2 cellular contexts compared by ENCODE assay signal in the genomic region with DNA sequence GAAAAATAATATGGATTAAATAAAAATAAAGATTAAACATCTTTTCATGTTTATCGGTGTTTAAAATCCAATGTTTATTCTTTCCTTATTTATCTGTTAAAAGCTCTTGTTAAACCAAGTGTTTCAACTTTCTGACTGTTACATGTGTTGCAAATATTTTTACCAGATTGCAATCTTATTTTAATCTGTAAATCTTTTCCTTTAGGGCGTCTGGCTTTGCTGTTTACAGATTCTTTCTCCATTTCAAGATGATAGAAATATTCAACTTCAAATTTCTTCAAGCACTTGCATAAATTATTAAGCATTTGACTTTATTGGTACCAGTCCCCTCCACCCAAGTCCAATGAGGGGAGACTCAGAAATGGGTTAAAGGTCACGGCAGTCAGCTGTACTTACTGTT.
TF ChIP-seq lines count a peak whose summit lies in the region.

No MANE protein-coding gene starts in this region.

TF ChIP-seq in A549, 52 proteins besides CTCF, POLR2A, EP300 and RAD21 (continued from another document):
- TF ChIP-seq NPAS2 (CRISPR knock-in tag; IDR thresholded peaks at IDR 0.05; ENCODE audit: borderline replicate concordance) (no peak), KDM5A (IDR thresholded peaks at IDR 0.05) (no peak), CHD4 (IDR thresholded peaks at IDR 0.05; ENCODE audit: borderline replicate concordance) (no peak), HOXB13 (CRISPR knock-in tag; IDR thresholded peaks at IDR 0.05; ENCODE audit: low read depth) (no peak), JUNB (IDR thresholded peaks at IDR 0.05) (no peak), ZNF302 (CRISPR knock-in tag; IDR thresholded peaks at IDR 0.05) (no peak)
- TF ChIP-seq, protein P1, sequence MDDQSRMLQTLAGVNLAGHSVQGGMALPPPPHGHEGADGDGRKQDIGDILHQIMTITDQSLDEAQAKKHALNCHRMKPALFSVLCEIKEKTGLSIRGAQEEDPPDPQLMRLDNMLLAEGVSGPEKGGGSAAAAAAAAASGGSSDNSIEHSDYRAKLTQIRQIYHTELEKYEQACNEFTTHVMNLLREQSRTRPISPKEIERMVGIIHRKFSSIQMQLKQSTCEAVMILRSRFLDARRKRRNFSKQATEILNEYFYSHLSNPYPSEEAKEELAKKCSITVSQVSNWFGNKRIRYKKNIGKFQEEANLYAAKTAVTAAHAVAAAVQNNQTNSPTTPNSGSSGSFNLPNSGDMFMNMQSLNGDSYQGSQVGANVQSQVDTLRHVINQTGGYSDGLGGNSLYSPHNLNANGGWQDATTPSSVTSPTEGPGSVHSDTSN (IDR thresholded peaks at IDR 0.05): no peak

TF ChIP-seq in GM23338, 12 proteins besides CTCF, POLR2A, EP300 and RAD21 (continued from another document):
- TF ChIP-seq, protein P2, sequence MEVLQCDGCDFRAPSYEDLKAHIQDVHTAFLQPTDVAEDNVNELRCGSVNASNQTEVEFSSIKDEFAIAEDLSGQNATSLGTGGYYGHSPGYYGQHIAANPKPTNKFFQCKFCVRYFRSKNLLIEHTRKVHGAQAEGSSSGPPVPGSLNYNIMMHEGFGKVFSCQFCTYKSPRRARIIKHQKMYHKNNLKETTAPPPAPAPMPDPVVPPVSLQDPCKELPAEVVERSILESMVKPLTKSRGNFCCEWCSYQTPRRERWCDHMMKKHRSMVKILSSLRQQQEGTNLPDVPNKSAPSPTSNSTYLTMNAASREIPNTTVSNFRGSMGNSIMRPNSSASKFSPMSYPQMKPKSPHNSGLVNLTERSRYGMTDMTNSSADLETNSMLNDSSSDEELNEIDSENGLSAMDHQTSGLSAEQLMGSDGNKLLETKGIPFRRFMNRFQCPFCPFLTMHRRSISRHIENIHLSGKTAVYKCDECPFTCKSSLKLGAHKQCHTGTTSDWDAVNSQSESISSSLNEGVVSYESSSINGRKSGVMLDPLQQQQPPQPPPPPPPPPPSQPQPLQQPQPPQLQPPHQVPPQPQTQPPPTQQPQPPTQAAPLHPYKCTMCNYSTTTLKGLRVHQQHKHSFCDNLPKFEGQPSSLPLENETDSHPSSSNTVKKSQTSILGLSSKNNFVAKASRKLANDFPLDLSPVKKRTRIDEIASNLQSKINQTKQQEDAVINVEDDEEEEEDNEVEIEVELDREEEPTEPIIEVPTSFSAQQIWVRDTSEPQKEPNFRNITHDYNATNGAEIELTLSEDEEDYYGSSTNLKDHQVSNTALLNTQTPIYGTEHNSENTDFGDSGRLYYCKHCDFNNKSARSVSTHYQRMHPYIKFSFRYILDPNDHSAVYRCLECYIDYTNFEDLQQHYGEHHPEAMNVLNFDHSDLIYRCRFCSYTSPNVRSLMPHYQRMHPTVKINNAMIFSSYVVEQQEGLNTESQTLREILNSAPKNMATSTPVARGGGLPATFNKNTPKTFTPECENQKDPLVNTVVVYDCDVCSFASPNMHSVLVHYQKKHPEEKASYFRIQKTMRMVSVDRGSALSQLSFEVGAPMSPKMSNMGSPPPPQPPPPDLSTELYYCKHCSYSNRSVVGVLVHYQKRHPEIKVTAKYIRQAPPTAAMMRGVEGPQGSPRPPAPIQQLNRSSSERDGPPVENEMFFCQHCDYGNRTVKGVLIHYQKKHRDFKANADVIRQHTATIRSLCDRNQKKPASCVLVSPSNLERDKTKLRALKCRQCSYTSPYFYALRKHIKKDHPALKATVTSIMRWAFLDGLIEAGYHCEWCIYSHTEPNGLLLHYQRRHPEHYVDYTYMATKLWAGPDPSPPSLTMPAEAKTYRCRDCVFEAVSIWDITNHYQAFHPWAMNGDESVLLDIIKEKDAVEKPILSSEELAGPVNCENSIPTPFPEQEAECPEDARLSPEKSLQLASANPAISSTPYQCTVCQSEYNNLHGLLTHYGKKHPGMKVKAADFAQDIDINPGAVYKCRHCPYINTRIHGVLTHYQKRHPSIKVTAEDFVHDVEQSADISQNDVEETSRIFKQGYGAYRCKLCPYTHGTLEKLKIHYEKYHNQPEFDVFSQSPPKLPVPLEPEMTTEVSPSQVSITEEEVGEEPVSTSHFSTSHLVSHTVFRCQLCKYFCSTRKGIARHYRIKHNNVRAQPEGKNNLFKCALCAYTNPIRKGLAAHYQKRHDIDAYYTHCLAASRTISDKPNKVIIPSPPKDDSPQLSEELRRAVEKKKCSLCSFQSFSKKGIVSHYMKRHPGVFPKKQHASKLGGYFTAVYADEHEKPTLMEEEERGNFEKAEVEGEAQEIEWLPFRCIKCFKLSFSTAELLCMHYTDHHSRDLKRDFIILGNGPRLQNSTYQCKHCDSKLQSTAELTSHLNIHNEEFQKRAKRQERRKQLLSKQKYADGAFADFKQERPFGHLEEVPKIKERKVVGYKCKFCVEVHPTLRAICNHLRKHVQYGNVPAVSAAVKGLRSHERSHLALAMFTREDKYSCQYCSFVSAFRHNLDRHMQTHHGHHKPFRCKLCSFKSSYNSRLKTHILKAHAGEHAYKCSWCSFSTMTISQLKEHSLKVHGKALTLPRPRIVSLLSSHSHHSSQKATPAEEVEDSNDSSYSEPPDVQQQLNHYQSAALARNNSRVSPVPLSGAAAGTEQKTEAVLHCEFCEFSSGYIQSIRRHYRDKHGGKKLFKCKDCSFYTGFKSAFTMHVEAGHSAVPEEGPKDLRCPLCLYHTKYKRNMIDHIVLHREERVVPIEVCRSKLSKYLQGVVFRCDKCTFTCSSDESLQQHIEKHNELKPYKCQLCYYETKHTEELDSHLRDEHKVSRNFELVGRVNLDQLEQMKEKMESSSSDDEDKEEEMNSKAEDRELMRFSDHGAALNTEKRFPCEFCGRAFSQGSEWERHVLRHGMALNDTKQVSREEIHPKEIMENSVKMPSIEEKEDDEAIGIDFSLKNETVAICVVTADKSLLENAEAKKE (CRISPR knock-in tag; IDR thresholded peaks at IDR 0.05): no peak
- TF ChIP-seq EZH2 (IDR thresholded peaks at IDR 0.05; ENCODE audit: low read depth, unreplicated experiment) (no peak), CREB1 (CRISPR knock-in tag; IDR thresholded peaks at IDR 0.05; ENCODE audit: low read depth) (no peak)
